8 cellular contexts compared by ENCODE assay signal in genomic region chr7:151851160-151851751, GRCh38. TPM values are rescaled to one million over a fixed set of nuclear protein-coding genes. Genes with fewer than 3 reads are reported as not detected.
A peak's percentile ranks its signal among the peaks of the same experiment; 100 is the strongest.
DNase-seq lines count a peak whose midpoint lies in the region; ATAC-seq and TF ChIP-seq lines count a peak whose summit lies in the region.

No MANE protein-coding gene starts in this region.

- ATAC-seq in HG03442 (IDR thresholded peaks at IDR 0.05; ENCODE audit: unreplicated experiment) (peak; percentile 67), upper lobe of right lung (peak; percentile 73), HG03439 (IDR thresholded peaks at IDR 0.05; ENCODE audit: unreplicated experiment) (no peak)
- peak; percentile 91 for ATAC-seq in activated T-helper 17 cell treated with anti-CD3 and anti-CD28 coated beads, Interleukin-2, amount 50 U/mL, for 72 hours (replicated peaks)

- H3K4me1 Mint-ChIP-seq in activated T-helper 17 cell treated with anti-CD3 and anti-CD28 coated beads, Interleukin-2, amount 50 U/mL, for 72 hours: peaks cover 11% of the 10 kb centered on the region

- peak overlapping the region; percentile 96 for H3K27ac Mint-ChIP-seq in activated T-helper 17 cell treated with anti-CD3 and anti-CD28 coated beads, Interleukin-2, amount 50 U/mL, for 72 hours

- no peaks in the 10 kb centered on the region for H3K27me3 Mint-ChIP-seq in activated T-helper 17 cell treated with anti-CD3 and anti-CD28 coated beads, Interleukin-2, amount 50 U/mL, for 72 hours

- H3K9me3 ChIP-seq in upper lobe of right lung: no peaks in the 10 kb centered on the region

- peak overlapping the region; percentile 81 for H3K27ac ChIP-seq in upper lobe of right lung

- H3K9me3 Mint-ChIP-seq in activated T-helper 17 cell treated with anti-CD3 and anti-CD28 coated beads, Interleukin-2, amount 50 U/mL, for 72 hours: no peaks in the 10 kb centered on the region

- DNase-seq in Daoy (ENCODE audit: low read depth): peak; percentile 65
- peak; percentile 35 for DNase-seq in kidney tubule cell (ENCODE audit: low spot score)
- DNase-seq in upper lobe of right lung: peak; percentile 80
- DNase-seq in NCI-H345 (lab: John Stamatoyannopoulos, UW): no peak
- DNase-seq in NCI-H748 treated with DMSO at 0.1 percent for 48 hours (lab: John Stamatoyannopoulos, UW): no peak

- intact Hi-C loops in upper lobe of right lung (cut with DNase I): no loop called here

- no peak for TF ChIP-seq CTCF in upper lobe of right lung (IDR thresholded peaks at IDR 0.05)

- no peaks in the 10 kb centered on the region for H3K36me3 Mint-ChIP-seq in activated T-helper 17 cell treated with anti-CD3 and anti-CD28 coated beads, Interleukin-2, amount 50 U/mL, for 72 hours (ENCODE audit: low read depth)

- H3K27me3 ChIP-seq in upper lobe of right lung: no peaks in the 10 kb centered on the region

- H3K4me1 ChIP-seq in upper lobe of right lung: peaks cover 22% of the 10 kb centered on the region

- no peaks in the 10 kb centered on the region for H3K36me3 ChIP-seq in upper lobe of right lung

- H3K4me3 ChIP-seq in upper lobe of right lung: peak overlapping the region; percentile 41

- H3K4me3 Mint-ChIP-seq in activated T-helper 17 cell treated with anti-CD3 and anti-CD28 coated beads, Interleukin-2, amount 50 U/mL, for 72 hours: peak overlapping the region; percentile 90

RNA-seq across cellular contexts. Expression of gene PRKAG2, which starts 25.7 kb away (rescaled TPM):
- 13.9 and 20.9 TPM in 2 replicates for total RNA-seq in Daoy (2014; rRNA removed; shearing (Covaris generic))
- 10 to 100 TPM; 21.6 to 31.7 TPM for total RNA-seq in activated T-helper 17 cell treated with anti-CD3 and anti-CD28 coated beads, Interleukin-2, amount 50 U/mL, for 72 hours
- 35.6 TPM for total RNA-seq in upper lobe of right lung

Comparison
In these comparisons a context has a peak if more than half of its experiments do, and no peak if none do; other contexts are left out.
1. DNase-seq: peak in Daoy (single experiment), kidney tubule cell (single experiment) and upper lobe of right lung (single experiment); none in NCI-H345 (single experiment) and NCI-H748 treated with DMSO at 0.1 percent for 48 hours (single experiment).